ENCODE assay signal across 8 cellular contexts in genomic region chr12:12562016-12562483, GRCh38. TPM values are rescaled to one million over a fixed set of nuclear protein-coding genes. Genes with fewer than 3 reads are reported as not detected.
DNase-seq lines count a peak whose midpoint lies in the region; ATAC-seq and TF ChIP-seq lines count a peak whose summit lies in the region.

No MANE protein-coding gene starts in this region.

- no peaks in the 10 kb centered on the region for H3K27me3 ChIP-seq in CD4-positive, alpha-beta memory T cell (ENCODE audit: insufficient read depth, low read length)
- H3K27me3 ChIP-seq in right lobe of liver: no peaks in the 10 kb centered on the region

- intact Hi-C loops in CD4-positive, alpha-beta memory T cell (cut with micrococcal nuclease): loop anchor here (1.0 to 5.0 kb wide), 3 partner anchors 49 to 250 kb away; partner anchors contain the start of genes CREBL2 and DDX47
- intact Hi-C loops in activated B cell treated with CpG ODN at 0.5 μM for 24 hours (cut with micrococcal nuclease): loop anchor here (2.0 to 5.0 kb wide), 4 partner anchors 75 to 247 kb away; partner anchors contain the start of gene GPR19
- intact Hi-C loops in right lobe of liver (cut with DNase I): loop anchor here in 1 of 2 donors (10.0 kb wide), 2 partner anchors 133 to 187 kb away; partner anchors contain the start of gene GPR19

- H3K36me3 ChIP-seq in CD4-positive, alpha-beta memory T cell (ENCODE audit: insufficient read depth, low read length): no peaks in the 10 kb centered on the region
- no peaks in the 10 kb centered on the region for H3K36me3 ChIP-seq in right lobe of liver

- H3K27ac ChIP-seq in CD4-positive, alpha-beta memory T cell (ENCODE audit: low read depth, low read length): peak overlapping the region; percentile 99
- H3K27ac ChIP-seq in coronary artery (peak overlapping the region; percentile 97 to 100), right lobe of liver (peak overlapping the region; percentile 100)

- peaks cover 45% of the 10 kb centered on the region for H3K4me1 ChIP-seq in CD4-positive, alpha-beta memory T cell (ENCODE audit: insufficient read depth, low read length)
- peaks cover 0 to 27% (median 3%) of the 10 kb centered on the region in 4 donors for H3K4me1 ChIP-seq in right lobe of liver

- ATAC-seq in HG02885 (IDR thresholded peaks at IDR 0.05; ENCODE audit: poor library complexity, unreplicated experiment): peak; percentile 19
- ATAC-seq in activated B cell treated with CpG ODN at 0.5 μM for 24 hours (ENCODE audit: low read depth): peak; percentile 6
- peak in 2 of 4 donors; percentile 1 to 2 for ATAC-seq in right lobe of liver
- no peak for ATAC-seq in GM21717 (IDR thresholded peaks at IDR 0.05; ENCODE audit: unreplicated experiment)

- peaks cover 28 to 54% (median 40%) of the 10 kb centered on the region in 4 donors for H3K4me1 Mint-ChIP-seq in CD4-positive, alpha-beta memory T cell
- H3K4me1 Mint-ChIP-seq in activated B cell treated with CpG ODN at 0.5 μM for 24 hours: peaks cover 15% of the 10 kb centered on the region
- H3K4me1 Mint-ChIP-seq in stimulated activated naive CD8-positive, alpha-beta T cell treated with anti-CD3 and anti-CD28 coated beads, Interleukin-15, Interleukin-2, amounts not matched to agents 100 ng/mL and 50 ng/mL, for 24 hours (ENCODE audit: low read depth): peaks cover 43% of the 10 kb centered on the region

- no peaks in the 10 kb centered on the region for H3K9me3 ChIP-seq in CD4-positive, alpha-beta memory T cell (ENCODE audit: control insufficient read depth in 1 of 2, low read length in 2 of 2)
- H3K9me3 ChIP-seq in right lobe of liver: no peaks in the 10 kb centered on the region

- CTCF ChIA-PET in CD4-positive, alpha-beta memory T cell (lab: Charles Lee; ENCODE audit: partially characterized antibody): interaction anchor here (0.9 to 4.2 kb wide), 8 partner anchors 55 to 185 kb away, joined by 3 to 88 read pairs (median 4); no protein-coding TSS in a partner anchor
- CTCF ChIA-PET in activated B cell treated with CpG ODN at 0.5 μM for 24 hours (lab: Charles Lee): interaction anchor here (2.7 kb wide), 1 partner anchor 185 kb away, joined by 30 read pairs; no protein-coding TSS in a partner anchor

- no peak for DNase-seq in CD4-positive, alpha-beta memory T cell
- DNase-seq in activated B cell treated with CpG ODN at 0.5 μM for 24 hours (peak; percentile 37), coronary artery (ENCODE audit: low spot score) (no peak), right lobe of liver (peak in 2 of 3 donors; percentile 47 to 63), OCI-M2 (lab: John Stamatoyannopoulos, UW; ENCODE audit: unreplicated experiment) (no peak)

- TF ChIP-seq CTCF in activated B cell treated with CpG ODN at 0.5 μM for 24 hours (IDR thresholded peaks at IDR 0.05) (no peak), coronary artery (IDR thresholded peaks at IDR 0.05) (no peak), right lobe of liver (IDR thresholded peaks at IDR 0.05) (no peak)

- H3K36me3 Mint-ChIP-seq in CD4-positive, alpha-beta memory T cell: peaks cover 5 to 14% of the 10 kb centered on the region in 2 donors
- no peaks in the 10 kb centered on the region for H3K36me3 Mint-ChIP-seq in activated B cell treated with CpG ODN at 0.5 μM for 24 hours (ENCODE audit: low read depth)
- H3K36me3 Mint-ChIP-seq in stimulated activated naive CD8-positive, alpha-beta T cell treated with anti-CD3 and anti-CD28 coated beads, Interleukin-15, Interleukin-2, amounts not matched to agents 100 ng/mL and 50 ng/mL, for 24 hours (ENCODE audit: low read depth): peaks cover 26% of the 10 kb centered on the region

- TF ChIP-seq POLR2A in right lobe of liver (IDR thresholded peaks at IDR 0.05): no peak

- peak overlapping the region in 1 of 2 donors; percentile 80 for H3K4me3 ChIP-seq in CD4-positive, alpha-beta memory T cell (ENCODE audit: low read length in 2 of 2)
- H3K4me3 ChIP-seq in coronary artery (peak overlapping the region; percentile 97), right lobe of liver (peak overlapping the region; percentile 60 to 66 (median 60))

- H3K9me3 Mint-ChIP-seq in CD4-positive, alpha-beta memory T cell: peaks cover 0 to 2% (median 0%) of the 10 kb centered on the region in 8 donors
- H3K9me3 Mint-ChIP-seq in activated B cell treated with CpG ODN at 0.5 μM for 24 hours: no peaks in the 10 kb centered on the region
- H3K9me3 Mint-ChIP-seq in stimulated activated naive CD8-positive, alpha-beta T cell treated with anti-CD3 and anti-CD28 coated beads, Interleukin-15, Interleukin-2, amounts not matched to agents 100 ng/mL and 50 ng/mL, for 24 hours: no peaks in the 10 kb centered on the region

- H3K4me3 Mint-ChIP-seq in CD4-positive, alpha-beta memory T cell: peak overlapping the region; percentile 84 to 95 (median 91)
- peak overlapping the region; percentile 84 for H3K4me3 Mint-ChIP-seq in activated B cell treated with CpG ODN at 0.5 μM for 24 hours
- H3K4me3 Mint-ChIP-seq in stimulated activated naive CD8-positive, alpha-beta T cell treated with anti-CD3 and anti-CD28 coated beads, Interleukin-15, Interleukin-2, amounts not matched to agents 100 ng/mL and 50 ng/mL, for 24 hours: peak overlapping the region; percentile 80

- peak overlapping the region; percentile 95 to 99 (median 98) for H3K27ac Mint-ChIP-seq in CD4-positive, alpha-beta memory T cell
- H3K27ac Mint-ChIP-seq in activated B cell treated with CpG ODN at 0.5 μM for 24 hours: peak overlapping the region; percentile 72
- H3K27ac Mint-ChIP-seq in stimulated activated naive CD8-positive, alpha-beta T cell treated with anti-CD3 and anti-CD28 coated beads, Interleukin-15, Interleukin-2, amounts not matched to agents 100 ng/mL and 50 ng/mL, for 24 hours: peak overlapping the region; percentile 84

- POLR2A ChIA-PET in CD4-positive, alpha-beta memory T cell (lab: Charles Lee; ENCODE audit: partially characterized antibody): interaction anchor here (1.0 to 4.5 kb wide), 46 partner anchors 13 to 205 kb away, joined by 3 to 75 read pairs (median 12); partner anchors contain the start of genes BORCS5, CDKN1B and CREBL2
- POLR2A ChIA-PET in activated B cell treated with CpG ODN at 0.5 μM for 24 hours (lab: Charles Lee): interaction anchor here (0.6 kb wide), 3 partner anchors 21 to 252 kb away, joined by 3 to 5 read pairs (median 4); no protein-coding TSS in a partner anchor

- no peaks in the 10 kb centered on the region for H3K27me3 Mint-ChIP-seq in CD4-positive, alpha-beta memory T cell
- H3K27me3 Mint-ChIP-seq in activated B cell treated with CpG ODN at 0.5 μM for 24 hours: peaks cover 3% of the 10 kb centered on the region
- H3K27me3 Mint-ChIP-seq in stimulated activated naive CD8-positive, alpha-beta T cell treated with anti-CD3 and anti-CD28 coated beads, Interleukin-15, Interleukin-2, amounts not matched to agents 100 ng/mL and 50 ng/mL, for 24 hours: no peaks in the 10 kb centered on the region

- WGBS in right lobe of liver (ENCODE audit: insufficient coverage, low coverage, low lambda C conversion rate, missing lambda C conversion rate): under 1% methylated on average over 21 of the region's 45 CpGs

RNA-seq across cellular contexts. Expression of gene DUSP16, which starts 0.6 kb away (rescaled TPM):
- 100 to 1,000 TPM; 122 to 125 TPM for total RNA-seq in CD4-positive, alpha-beta memory T cell
- polyA plus RNA-seq in CD4-positive, alpha-beta memory T cell: 10 to 100 TPM; 16.8 to 22.8 TPM
- total RNA-seq in activated B cell treated with CpG ODN at 0.5 μM for 24 hours (1.1 and 2.0 TPM in 2 replicates), right lobe of liver (10 to 100 TPM; 41.9 to 74.2 (median 48.4) TPM)

RNA-seq across cellular contexts. Expression of gene CREBL2, which starts 49.6 kb away (rescaled TPM):
- 10 to 100 TPM; 51.0 to 52.0 TPM for total RNA-seq in CD4-positive, alpha-beta memory T cell
- 100 to 1,000 TPM in 1 of 2 donors, 10 to 100 TPM in 1; 71.7 to 107 TPM for polyA plus RNA-seq in CD4-positive, alpha-beta memory T cell
- 10.1 and 10.8 TPM in 2 replicates for total RNA-seq in activated B cell treated with CpG ODN at 0.5 μM for 24 hours
- total RNA-seq in right lobe of liver: 10 to 100 TPM; 24.3 to 28.5 (median 26.8) TPM

Comparison
In these comparisons a context has a peak if more than half of its experiments do, and no peak if none do; other contexts are left out.
1. DNase-seq: peak in activated B cell treated with CpG ODN at 0.5 μM for 24 hours (single experiment) and right lobe of liver (2 of 3); none in CD4-positive, alpha-beta memory T cell (0 of 5), coronary artery (single experiment) and OCI-M2 (single experiment).
2. RNA of gene DUSP16, which starts 0.6 kb away (total RNA-seq): 122 to 125 TPM in CD4-positive, alpha-beta memory T cell and 41.9 to 74.2 TPM in right lobe of liver; 1.1 to 2.0 TPM in activated B cell treated with CpG ODN at 0.5 μM for 24 hours; every median in the first group is over 10 times any median in the second.
3. Peak in every context shown above with its lines, with median percentiles within 50 percentile points of each other: H3K27ac ChIP-seq, H3K27ac Mint-ChIP-seq and H3K4me3 Mint-ChIP-seq.